18 cellular contexts compared by ENCODE assay signal in genomic region chr5:77725646-77726045, GRCh38. TPM values are rescaled to one million over a fixed set of nuclear protein-coding genes. Genes with fewer than 3 reads are reported as not detected.
DNase-seq lines count a peak whose midpoint lies in the region; ATAC-seq and TF ChIP-seq lines count a peak whose summit lies in the region.
"Had no signal": no experiment of that assay in that cellular context is flagged by ENCODE, and none has a peak within 500 bp of the region (broad histone marks: within the 10 kb centered on the region; RNA-seq: fewer than 3 reads in every experiment).

No MANE protein-coding gene starts in this region.

- no peaks in the 10 kb centered on the region for H3K36me3 ChIP-seq in breast epithelium
- H3K36me3 ChIP-seq in mesenchymal stem cell (ENCODE audit: control insufficient read depth in 1 of 2, insufficient read depth in 2 of 2, low read depth in 1 of 2, low read length in 2 of 2): peaks cover 0 to 4% of the 10 kb centered on the region in 2 experiments
- peaks cover 0 to 5% (median 0%) of the 10 kb centered on the region in 4 donors for H3K36me3 ChIP-seq in stomach

- intact Hi-C loops in MCF 10A (cut with micrococcal nuclease): no loop called here
- intact Hi-C loops in breast epithelium (cut with DNase I; ENCODE audit: low total_unique reads): no loop called here
- intact Hi-C loops in stomach (cut with DNase I; ENCODE audit: low total_unique reads): no loop called here

- H3K4me1 Mint-ChIP-seq in MCF 10A (ENCODE audit: insufficient read depth, unreplicated experiment): peaks cover 6% of the 10 kb centered on the region
- peaks cover 2 to 3% of the 10 kb centered on the region in 2 experiments; a peak in 1 of 4 replicates for H3K4me1 Mint-ChIP-seq in H9
- H3K4me1 Mint-ChIP-seq: CD14-positive monocyte had no signal

- H3K23ac ChIP-seq in mesenchymal stem cell (ENCODE audit: low read length in 2 of 2) (no peak overlapping the region), H9 (ENCODE audit: insufficient read length, low read depth, low read length) (no peak overlapping the region)

- H2BK15ac ChIP-seq in mesenchymal stem cell (ENCODE audit: low read depth, poor library complexity, severe bottlenecking): no peak overlapping the region
- H2BK15ac ChIP-seq in H9 (ENCODE audit: low read depth, low read length): no peak overlapping the region

- POLR2A ChIA-PET in MCF 10A (lab: Yijun Ruan, JAX): interaction anchor here (0.9 to 1.0 kb wide), 2 partner anchors 11 to 33 kb away, joined by 3 to 7 read pairs; no protein-coding TSS in a partner anchor

- H3T11ph ChIP-seq in H9 (ENCODE audit: low read length): no peak overlapping the region

- H3K14ac ChIP-seq in mesenchymal stem cell (ENCODE audit: low read length in 2 of 2) (no peak overlapping the region), H9 (ENCODE audit: insufficient read depth, low read length) (no peak overlapping the region)

- H3K27ac ChIP-seq in breast epithelium: no peak overlapping the region
- H3K27ac ChIP-seq in mesenchymal stem cell (ENCODE audit: low read length, poor library complexity, severe bottlenecking): no peak overlapping the region
- no peak overlapping the region for H3K27ac ChIP-seq in H9 (ENCODE audit: insufficient read length, low read depth, low read length)
- no peak overlapping the region for H3K27ac ChIP-seq in stomach
- H3K27ac ChIP-seq: 22Rv1, A549, BLaER1 had no signal

- no peak overlapping the region for H2AK5ac ChIP-seq in mesenchymal stem cell (ENCODE audit: low read length, severe bottlenecking)
- H2AK5ac ChIP-seq in H9 (ENCODE audit: insufficient read length, low read length): no peak overlapping the region

- no peak for DNase-seq in MCF 10A (ENCODE audit: unreplicated experiment)
- no peak for DNase-seq in breast epithelium (ENCODE audit: low spot score in 2 of 2)
- peak; percentile 18 for DNase-seq in choroid plexus epithelial cell (ENCODE audit: low read depth)
- DNase-seq in fibroblast of villous mesenchyme (ENCODE audit: low read depth): peak; percentile 54
- DNase-seq in mesenchymal stem cell: peak; percentile 9
- no peak for DNase-seq in H9
- no peak for DNase-seq in stomach
- DNase-seq: CD4-positive, alpha-beta memory T cell; DMS153; DMS79; GF-D8; HCEC 1CT had no signal

- no peak overlapping the region for H3K56ac ChIP-seq in H9 (ENCODE audit: insufficient read length, low read depth, low read length)

- no TSS peak for BruUV-seq in MCF 10A (replicated peaks; lab: Mats Ljungman, UMichigan)

- H3K4me2 ChIP-seq in mesenchymal stem cell (ENCODE audit: low read length, poor library complexity, severe bottlenecking) (no peak overlapping the region), H9 (ENCODE audit: insufficient read depth, insufficient read length, low read length) (no peak overlapping the region)
- H3K4me2 ChIP-seq: A549, BLaER1 had no signal

- H4K8ac ChIP-seq in mesenchymal stem cell (ENCODE audit: low read length): no peak overlapping the region
- no peak overlapping the region for H4K8ac ChIP-seq in H9 (replicated peaks; ENCODE audit: insufficient read length, low read depth, low read length)

- ATAC-seq in GM21381 (IDR thresholded peaks at IDR 0.05; ENCODE audit: unreplicated experiment): no peak
- ATAC-seq: A549, GM12878 had no signal

- H3K4ac ChIP-seq in mesenchymal stem cell (ENCODE audit: low read depth in 1 of 2, low read length in 2 of 2) (no peak overlapping the region), H9 (ENCODE audit: low read depth, low read length) (no peak overlapping the region)

- H3K23me2 ChIP-seq in H9 (ENCODE audit: insufficient read length, low read depth, low read length, poor library complexity, severe bottlenecking): no peaks in the 10 kb centered on the region

- H3K9ac ChIP-seq in mesenchymal stem cell (ENCODE audit: low read length): no peak overlapping the region
- H3K9ac ChIP-seq in H9 (ENCODE audit: extremely low read depth, insufficient read length, low read length): no peak overlapping the region
- H3K9ac ChIP-seq: BLaER1 had no signal

- CTCF ChIA-PET in MCF 10A (lab: Yijun Ruan, JAX): no interaction called here

- H3K79me1 ChIP-seq in mesenchymal stem cell (replicated peaks; ENCODE audit: low read length, poor library complexity, severe bottlenecking): peaks cover 12% of the 10 kb centered on the region
- H3K79me1 ChIP-seq in H9 (ENCODE audit: insufficient read depth, low read depth, low read length, poor library complexity, severe bottlenecking): no peaks in the 10 kb centered on the region

- H2AFZ ChIP-seq in mesenchymal stem cell (ENCODE audit: low read depth, low read length): no peak overlapping the region
- H2AFZ ChIP-seq in H9 (ENCODE audit: low read length): no peak overlapping the region

- H3K36me3 Mint-ChIP-seq in MCF 10A (ENCODE audit: insufficient read depth, unreplicated experiment) (no peaks in the 10 kb centered on the region), H9 (ENCODE audit: insufficient read depth in 1 of 3, low read depth in 3 of 3) (peaks cover 0 to 2% (median 0%) of the 10 kb centered on the region in 3 experiments; a peak in 2 of 7 replicates)

- TF ChIP-seq EP300 in stomach (IDR thresholded peaks at IDR 0.05): no peak

- H2BK5ac ChIP-seq in mesenchymal stem cell (ENCODE audit: low read depth, low read length, poor library complexity, severe bottlenecking) (no peak overlapping the region), H9 (ENCODE audit: insufficient read length, low read length) (no peak overlapping the region)

- TF ChIP-seq POLR2A in breast epithelium (IDR thresholded peaks at IDR 0.05) (no peak), stomach (IDR thresholded peaks at IDR 0.05) (no peak)

- no peak overlapping the region for H2BK20ac ChIP-seq in H9 (ENCODE audit: low read depth, low read length, poor library complexity, severe bottlenecking)

- H3K79me2 ChIP-seq in H9 (ENCODE audit: insufficient read depth, low read length): peaks cover 7% of the 10 kb centered on the region; the same call in 1 of the 2 replicates

- H4K91ac ChIP-seq in mesenchymal stem cell (ENCODE audit: low read length) (no peak overlapping the region), H9 (ENCODE audit: insufficient read length, low read depth, low read length) (no peak overlapping the region)

- H2BK12ac ChIP-seq in mesenchymal stem cell (ENCODE audit: low read length in 2 of 2) (no peak overlapping the region), H9 (ENCODE audit: insufficient read length, low read depth, low read length) (no peak overlapping the region)

- H3K18ac ChIP-seq in mesenchymal stem cell (ENCODE audit: low read depth in 1 of 2, low read length in 2 of 2) (no peak overlapping the region), H9 (ENCODE audit: insufficient read length, low read depth, low read length) (no peak overlapping the region)

- H3K27me3 ChIP-seq in breast epithelium (no peaks in the 10 kb centered on the region), mesenchymal stem cell (ENCODE audit: control insufficient read depth in 1 of 2, insufficient read depth in 1 of 2, low read length in 2 of 2) (no peaks in the 10 kb centered on the region), H9 (ENCODE audit: insufficient read depth, low read length) (no peaks in the 10 kb centered on the region), stomach (no peaks in the 10 kb centered on the region)
- H3K27me3 ChIP-seq: BLaER1 had no signal

- no peak overlapping the region for H2BK120ac ChIP-seq in mesenchymal stem cell (ENCODE audit: low read depth, low read length)
- no peak overlapping the region for H2BK120ac ChIP-seq in H9 (ENCODE audit: low read depth, low read length, poor library complexity, severe bottlenecking)

- H3K27ac Mint-ChIP-seq in MCF 10A (ENCODE audit: low read depth, unreplicated experiment) (peak overlapping the region; percentile 12), H9 (no peak overlapping the region)
- H3K27ac Mint-ChIP-seq: CD14-positive monocyte had no signal

- H4K20me1 ChIP-seq in H9 (ENCODE audit: control insufficient read depth, insufficient read depth, insufficient read length): no peaks in the 10 kb centered on the region

- no peak overlapping the region for H3K4me3 ChIP-seq in breast epithelium
- H3K4me3 ChIP-seq in choroid plexus epithelial cell (ENCODE audit: low read depth, low read length): no peak overlapping the region
- no peak overlapping the region for H3K4me3 ChIP-seq in fibroblast of villous mesenchyme (ENCODE audit: low read depth, low read length)
- H3K4me3 ChIP-seq in mesenchymal stem cell (ENCODE audit: insufficient read depth in 1 of 2, low read depth in 1 of 2, low read length in 2 of 2): no peak overlapping the region
- H3K4me3 ChIP-seq in stomach: no peak overlapping the region
- H3K4me3 ChIP-seq: A549, BLaER1, GM12878 had no signal

- H4K5ac ChIP-seq in H9 (ENCODE audit: insufficient read length, low read depth, low read length): no peak overlapping the region

- TF ChIP-seq CTCF in MCF 10A (IDR thresholded peaks at IDR 0.05; ENCODE audit: unreplicated experiment): no peak
- TF ChIP-seq CTCF in breast epithelium (IDR thresholded peaks at IDR 0.05): no peak
- no peak for TF ChIP-seq CTCF in choroid plexus epithelial cell (conservative IDR thresholded peaks at IDR 0.05; ENCODE audit: low read depth, low read length)
- TF ChIP-seq CTCF in fibroblast of villous mesenchyme (IDR thresholded peaks at IDR 0.05; ENCODE audit: insufficient read depth, low read depth, low read length): no peak
- TF ChIP-seq CTCF in H9 (conservative IDR thresholded peaks at IDR 0.05): no peak
- TF ChIP-seq CTCF in stomach (IDR thresholded peaks at IDR 0.05): no peak

- H3K4me1 ChIP-seq in breast epithelium (no peaks in the 10 kb centered on the region), mesenchymal stem cell (ENCODE audit: control insufficient read depth, insufficient read depth, low read depth, low read length) (peaks cover 1% of the 10 kb centered on the region), H9 (ENCODE audit: insufficient read depth, low read length) (no peaks in the 10 kb centered on the region), stomach (peaks cover 0 to 20% (median 0%) of the 10 kb centered on the region in 4 donors)
- H3K4me1 ChIP-seq: BLaER1 had no signal

- WGBS in mesenchymal stem cell: 91% methylated on average over 5 of the region's 6 CpGs
- no CpG with 5 or more reads among the region's 6 CpGs for WGBS in H9 (ENCODE audit: extremely low coverage, insufficient read length, low lambda C conversion rate)
- 87 to 93% (median 89%) methylated on average over 6 of the region's 6 CpGs for WGBS in stomach, 5 donors

- H3K9me3 Mint-ChIP-seq in MCF 10A (ENCODE audit: unreplicated experiment): no peaks in the 10 kb centered on the region
- H3K9me3 Mint-ChIP-seq in H9: no peaks in the 10 kb centered on the region
- H3K9me3 Mint-ChIP-seq: CD14-positive monocyte; CD4-positive, alpha-beta memory T cell had no signal

- no peaks in the 10 kb centered on the region for H3K9me3 ChIP-seq in breast epithelium
- no peaks in the 10 kb centered on the region for H3K9me3 ChIP-seq in mesenchymal stem cell (ENCODE audit: control insufficient read depth, low read length)
- no peaks in the 10 kb centered on the region for H3K9me3 ChIP-seq in H9 (ENCODE audit: control insufficient read depth, low read depth, low read length)
- H3K9me3 ChIP-seq in stomach: no peaks in the 10 kb centered on the region
- H3K9me3 ChIP-seq: A549, BLaER1 had no signal

- H3K4me3 Mint-ChIP-seq in MCF 10A (ENCODE audit: unreplicated experiment) (no peak overlapping the region), H9 (no peak overlapping the region)
- H3K4me3 Mint-ChIP-seq: CD14-positive monocyte; CD4-positive, alpha-beta memory T cell had no signal

- H3K27me3 Mint-ChIP-seq in MCF 10A (ENCODE audit: insufficient read depth, unreplicated experiment) (no peaks in the 10 kb centered on the region), H9 (ENCODE audit: low read depth) (no peaks in the 10 kb centered on the region)
- H3K27me3 Mint-ChIP-seq: CD4-positive, alpha-beta memory T cell had no signal

RNA-seq across cellular contexts. Expression of gene TBCA, which starts 50.5 kb away (rescaled TPM):
- total RNA-seq in MCF 10A (2022) (310 and 374 TPM in 2 replicates), breast epithelium (100 to 1,000 TPM; 109 to 150 (median 118) TPM), fibroblast of villous mesenchyme (91.5 and 113 TPM in 2 replicates), H9 (2021) (326 and 330 TPM in 2 replicates), stomach (100 to 1,000 TPM in 2 of 5 donors, 10 to 100 TPM in 3; 33.3 to 143 (median 87.6) TPM)
- polyA plus RNA-seq in mesenchymal stem cell (2013, experiment 1 of 2): 447 TPM
- polyA plus RNA-seq in mesenchymal stem cell (2013, experiment 2 of 2): 448 TPM
- polyA plus RNA-seq in stomach: 100 to 1,000 TPM; 262 to 328 (median 284) TPM

Comparison
In these comparisons a context has a peak if more than half of its experiments do, and no peak if none do; other contexts are left out.
1. DNase-seq: peak in choroid plexus epithelial cell (single experiment), fibroblast of villous mesenchyme (single experiment) and mesenchymal stem cell (single experiment); none in MCF 10A (single experiment), breast epithelium (0 of 2), H9 (single experiment) and stomach (single experiment).